Comparison of ENCODE assay signal across 1 cellular context in genomic region chr1:151281225-151281968, GRCh38.
A peak's percentile ranks its signal among the peaks of the same experiment; 100 is the strongest.
TF ChIP-seq lines count a peak whose summit lies in the region.

No MANE protein-coding gene starts in this region.

TF ChIP-seq in GM12878, 131 proteins besides CTCF, POLR2A, EP300 and RAD21 (continued from another document and continues in another):
- no peak; the same call in 1 of the 2 replicates for TF ChIP-seq ZNF687 (IDR thresholded peaks at IDR 0.05)
- peak; percentile 97; the same call in 1 of the 2 replicates for TF ChIP-seq STAT1 (conservative IDR thresholded peaks at IDR 0.05)
- peak; percentile 79; the same call in 1 of the 2 replicates for TF ChIP-seq ZBTB4 (CRISPR knock-in tag; IDR thresholded peaks at IDR 0.05)
- TF ChIP-seq YY1 (IDR thresholded peaks at IDR 0.05; ENCODE audit: low read depth, low read length), result peak; percentile 37
- TF ChIP-seq ZNF207 (IDR thresholded peaks at IDR 0.05; ENCODE audit: borderline replicate concordance), result peak; percentile 95
- peak; percentile 67; the same call in 1 of the 2 replicates for TF ChIP-seq PRDM15 (CRISPR knock-in tag; IDR thresholded peaks at IDR 0.05)
- TF ChIP-seq SP1 (IDR thresholded peaks at IDR 0.05; ENCODE audit: low read depth, low read length), result peak; percentile 92
- TF ChIP-seq MAX (IDR thresholded peaks at IDR 0.05; ENCODE audit: low read depth, low read length), result peak; percentile 11; the same call in 1 of the 2 replicates
- TF ChIP-seq IRF5 (IDR thresholded peaks at IDR 0.05; ENCODE audit: borderline replicate concordance), result no peak
- TF ChIP-seq PAX5 (IDR thresholded peaks at IDR 0.05; ENCODE audit: borderline replicate concordance, low read depth, low read length), result 0 out of 2 replicates have a peak, but pooled peaks have one; percentile 50
- TF ChIP-seq RB1 (IDR thresholded peaks at IDR 0.05; ENCODE audit: borderline replicate concordance), result peak; percentile 100
- TF ChIP-seq ZBTB40 (IDR thresholded peaks at IDR 0.05; ENCODE audit: borderline replicate concordance), result peak; percentile 78
- peak; percentile 76; the same call in 1 of the 2 replicates for TF ChIP-seq CHD1 (IDR thresholded peaks at IDR 0.05; ENCODE audit: low read depth, low read length)
- TF ChIP-seq EZH2 (IDR thresholded peaks at IDR 0.05; ENCODE audit: borderline replicate concordance, control insufficient read depth, low read depth, low read length), result no peak
- peak; percentile 87 for TF ChIP-seq CREB1 (IDR thresholded peaks at IDR 0.05; ENCODE audit: low read depth)
- 0 out of 2 replicates have a peak, but pooled peaks have one; percentile 33 for TF ChIP-seq MEF2A (IDR thresholded peaks at IDR 0.05; ENCODE audit: insufficient read depth, low read depth, low read length)
- TF ChIP-seq SMAD5 (IDR thresholded peaks at IDR 0.05; ENCODE audit: low read depth), result 0 out of 2 replicates have a peak, but pooled peaks have one; percentile 53
- TF ChIP-seq FOXM1 (IDR thresholded peaks at IDR 0.05; ENCODE audit: low read depth, low read length), result peak; percentile 19; the same call in 1 of the 2 replicates
- 0 out of 2 replicates have a peak, but pooled peaks have one; percentile 89 for TF ChIP-seq ASH2L (IDR thresholded peaks at IDR 0.05; ENCODE audit: borderline replicate concordance, low read depth)
- peak; percentile 60; the same call in 1 of the 2 replicates for TF ChIP-seq CHD2 (IDR thresholded peaks at IDR 0.05; ENCODE audit: borderline replicate concordance, low read depth, low read length)
- TF ChIP-seq GATAD2B (conservative IDR thresholded peaks at IDR 0.05; ENCODE audit: low read depth), result peak; percentile 70; the same call in 1 of the 2 replicates
- peak; percentile 42; the same call in 1 of the 2 replicates for TF ChIP-seq MTA2 (IDR thresholded peaks at IDR 0.05; ENCODE audit: low read depth)
- TF ChIP-seq TAF1 (IDR thresholded peaks at IDR 0.05; ENCODE audit: borderline replicate concordance, low read depth, low read length), result peak; percentile 62; the same call in 1 of the 2 replicates
- TF ChIP-seq CBFB (IDR thresholded peaks at IDR 0.05; ENCODE audit: low read depth), result peak; percentile 84
- TF ChIP-seq NR2C1 (IDR thresholded peaks at IDR 0.05), result peak; percentile 28; the same call in 1 of the 2 replicates
- TF ChIP-seq IKZF2 (IDR thresholded peaks at IDR 0.05), result peak; percentile 94 to 96
- TF ChIP-seq EGR1 (IDR thresholded peaks at IDR 0.05; ENCODE audit: borderline replicate concordance in 1 of 2, low read depth in 2 of 2, low read length in 2 of 2), result peak in 1 of 2 experiments; percentile 85; a peak in 2 of 3 replicates
- 0 out of 2 replicates have a peak, but pooled peaks have one; percentile 53 for TF ChIP-seq LARP7 (IDR thresholded peaks at IDR 0.05)
- TF ChIP-seq TBL1XR1 (IDR thresholded peaks at IDR 0.05; ENCODE audit: low read depth, low read length), result peak; percentile 0; the same call in 1 of the 2 replicates
- peak in 1 of 2 experiments; percentile 60; a peak in 2 of 4 replicates for TF ChIP-seq SRF (IDR thresholded peaks at IDR 0.05; ENCODE audit: low read depth in 2 of 2, low read length in 2 of 2)
- TF ChIP-seq SMARCA5 (IDR thresholded peaks at IDR 0.05), result peak; percentile 70; the same call in 1 of the 2 replicates
- peak; percentile 97 for TF ChIP-seq NKRF (conservative IDR thresholded peaks at IDR 0.05)
- peak; percentile 95 for TF ChIP-seq EED (IDR thresholded peaks at IDR 0.05; ENCODE audit: low read depth)
